In genomic region chr12:32047357-32047828, GRCh38 we compare ENCODE assay signal across 1 cellular context.
TF ChIP-seq lines count a peak whose summit lies in the region.

No MANE protein-coding gene starts in this region.

TF ChIP-seq in K562, 482 proteins besides CTCF, POLR2A, EP300 and RAD21 (continued from another document):
- TF ChIP-seq, protein P1, sequence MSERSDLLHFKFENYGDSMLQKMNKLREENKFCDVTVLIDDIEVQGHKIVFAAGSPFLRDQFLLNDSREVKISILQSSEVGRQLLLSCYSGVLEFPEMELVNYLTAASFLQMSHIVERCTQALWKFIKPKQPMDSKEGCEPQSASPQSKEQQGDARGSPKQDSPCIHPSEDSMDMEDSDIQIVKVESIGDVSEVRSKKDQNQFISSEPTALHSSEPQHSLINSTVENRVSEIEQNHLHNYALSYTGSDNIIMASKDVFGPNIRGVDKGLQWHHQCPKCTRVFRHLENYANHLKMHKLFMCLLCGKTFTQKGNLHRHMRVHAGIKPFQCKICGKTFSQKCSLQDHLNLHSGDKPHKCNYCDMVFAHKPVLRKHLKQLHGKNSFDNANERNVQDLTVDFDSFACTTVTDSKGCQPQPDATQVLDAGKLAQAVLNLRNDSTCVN (CRISPR knock-in tag; IDR thresholded peaks at IDR 0.05) = no peak
- TF ChIP-seq MEF2A (IDR thresholded peaks at IDR 0.05; ENCODE audit: control insufficient read depth, low read depth, low read length) = no peak
- TF ChIP-seq KLF6 (CRISPR knock-in tag; IDR thresholded peaks at IDR 0.05; ENCODE audit: borderline replicate concordance) = no peak
- TF ChIP-seq, protein P2, sequence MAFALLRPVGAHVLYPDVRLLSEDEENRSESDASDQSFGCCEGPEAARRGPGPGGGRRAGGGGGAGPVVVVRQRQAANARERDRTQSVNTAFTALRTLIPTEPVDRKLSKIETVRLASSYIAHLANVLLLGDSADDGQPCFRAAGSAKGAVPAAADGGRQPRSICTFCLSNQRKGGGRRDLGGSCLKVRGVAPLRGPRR (CRISPR knock-in tag; IDR thresholded peaks at IDR 0.05) = no peak
- TF ChIP-seq TAL1 (IDR thresholded peaks at IDR 0.05) = peak; percentile 89
- no peak for TF ChIP-seq ZC3H8 (IDR thresholded peaks at IDR 0.05)
- TF ChIP-seq SMARCA4 (IDR thresholded peaks at IDR 0.05) = peak; percentile 62
- TF ChIP-seq NCOA4 (IDR thresholded peaks at IDR 0.05; ENCODE audit: partially characterized antibody) = no peak
- TF ChIP-seq, protein P3, sequence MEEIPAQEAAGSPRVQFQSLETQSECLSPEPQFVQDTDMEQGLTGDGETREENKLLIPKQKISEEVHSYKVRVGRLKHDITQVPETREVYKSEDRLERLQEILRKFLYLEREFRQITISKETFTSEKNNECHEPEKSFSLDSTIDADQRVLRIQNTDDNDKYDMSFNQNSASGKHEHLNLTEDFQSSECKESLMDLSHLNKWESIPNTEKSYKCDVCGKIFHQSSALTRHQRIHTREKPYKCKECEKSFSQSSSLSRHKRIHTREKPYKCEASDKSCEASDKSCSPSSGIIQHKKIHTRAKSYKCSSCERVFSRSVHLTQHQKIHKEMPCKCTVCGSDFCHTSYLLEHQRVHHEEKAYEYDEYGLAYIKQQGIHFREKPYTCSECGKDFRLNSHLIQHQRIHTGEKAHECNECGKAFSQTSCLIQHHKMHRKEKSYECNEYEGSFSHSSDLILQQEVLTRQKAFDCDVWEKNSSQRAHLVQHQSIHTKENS (CRISPR knock-in tag; IDR thresholded peaks at IDR 0.05) = no peak
- TF ChIP-seq ADNP (tag; IDR thresholded peaks at IDR 0.05) = peak; percentile 94
- no peak for TF ChIP-seq ILK (tag; IDR thresholded peaks at IDR 0.05; ENCODE audit: borderline replicate concordance, low read depth)
- TF ChIP-seq MCM5 (IDR thresholded peaks at IDR 0.05; ENCODE audit: low read depth) = no peak
- TF ChIP-seq, protein P4, sequence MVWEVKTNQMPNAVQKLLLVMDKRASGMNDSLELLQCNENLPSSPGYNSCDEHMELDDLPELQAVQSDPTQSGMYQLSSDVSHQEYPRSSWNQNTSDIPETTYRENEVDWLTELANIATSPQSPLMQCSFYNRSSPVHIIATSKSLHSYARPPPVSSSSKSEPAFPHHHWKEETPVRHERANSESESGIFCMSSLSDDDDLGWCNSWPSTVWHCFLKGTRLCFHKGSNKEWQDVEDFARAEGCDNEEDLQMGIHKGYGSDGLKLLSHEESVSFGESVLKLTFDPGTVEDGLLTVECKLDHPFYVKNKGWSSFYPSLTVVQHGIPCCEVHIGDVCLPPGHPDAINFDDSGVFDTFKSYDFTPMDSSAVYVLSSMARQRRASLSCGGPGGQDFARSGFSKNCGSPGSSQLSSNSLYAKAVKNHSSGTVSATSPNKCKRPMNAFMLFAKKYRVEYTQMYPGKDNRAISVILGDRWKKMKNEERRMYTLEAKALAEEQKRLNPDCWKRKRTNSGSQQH (CRISPR knock-in tag; IDR thresholded peaks at IDR 0.05) = no peak
- no peak for TF ChIP-seq NR2C2 (CRISPR knock-in tag; IDR thresholded peaks at IDR 0.05)
- peak; percentile 32; the same call in 1 of the 2 replicates for TF ChIP-seq NR2C2 (tag; IDR thresholded peaks at IDR 0.05)
- TF ChIP-seq, protein P5, sequence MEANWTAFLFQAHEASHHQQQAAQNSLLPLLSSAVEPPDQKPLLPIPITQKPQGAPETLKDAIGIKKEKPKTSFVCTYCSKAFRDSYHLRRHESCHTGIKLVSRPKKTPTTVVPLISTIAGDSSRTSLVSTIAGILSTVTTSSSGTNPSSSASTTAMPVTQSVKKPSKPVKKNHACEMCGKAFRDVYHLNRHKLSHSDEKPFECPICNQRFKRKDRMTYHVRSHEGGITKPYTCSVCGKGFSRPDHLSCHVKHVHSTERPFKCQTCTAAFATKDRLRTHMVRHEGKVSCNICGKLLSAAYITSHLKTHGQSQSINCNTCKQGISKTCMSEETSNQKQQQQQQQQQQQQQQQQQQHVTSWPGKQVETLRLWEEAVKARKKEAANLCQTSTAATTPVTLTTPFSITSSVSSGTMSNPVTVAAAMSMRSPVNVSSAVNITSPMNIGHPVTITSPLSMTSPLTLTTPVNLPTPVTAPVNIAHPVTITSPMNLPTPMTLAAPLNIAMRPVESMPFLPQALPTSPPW (CRISPR knock-in tag; IDR thresholded peaks at IDR 0.05) = peak; percentile 14; the same call in 1 of the 2 replicates
- TF ChIP-seq RFX7 (CRISPR knock-in tag; IDR thresholded peaks at IDR 0.05) = no peak
- TF ChIP-seq JUND (IDR thresholded peaks at IDR 0.05; ENCODE audit: borderline replicate concordance, low read depth, low read length) = peak; percentile 77; the same call in 1 of the 2 replicates
- peak; percentile 5; the same call in 1 of the 3 replicates for TF ChIP-seq JUND (tag; IDR thresholded peaks at IDR 0.05; ENCODE audit: borderline replicate concordance, low read depth, low read length)
- no peak for TF ChIP-seq NFYB (IDR thresholded peaks at IDR 0.05; ENCODE audit: extremely low read depth, insufficient read length)
- no peak for TF ChIP-seq TAF7 (tag; IDR thresholded peaks at IDR 0.05)
- TF ChIP-seq ZNF384 (IDR thresholded peaks at IDR 0.05; ENCODE audit: low read depth, low read length) = no peak
- TF ChIP-seq MYC (IDR thresholded peaks at IDR 0.05; ENCODE audit: low read depth, low read length) = 0 out of 2 replicates have a peak, but pooled peaks have one; percentile 16
- TF ChIP-seq MYC (CRISPR knock-in tag; IDR thresholded peaks at IDR 0.05; ENCODE audit: borderline replicate concordance, low read depth) = no peak
- peak; percentile 58; the same call in 1 of the 2 replicates for TF ChIP-seq ZBTB7A (IDR thresholded peaks at IDR 0.05; ENCODE audit: borderline replicate concordance, control insufficient read depth, low read depth, low read length)
- TF ChIP-seq MTF1 (CRISPR knock-in tag; IDR thresholded peaks at IDR 0.05; ENCODE audit: borderline replicate concordance) = no peak
- TF ChIP-seq ZNF174 (CRISPR knock-in tag; IDR thresholded peaks at IDR 0.05) = no peak
- no peak for TF ChIP-seq MLX (CRISPR knock-in tag; conservative IDR thresholded peaks at IDR 0.05)
- no peak for TF ChIP-seq ZNF318 (IDR thresholded peaks at IDR 0.05; ENCODE audit: borderline replicate concordance in 1 of 2, low read depth in 1 of 2)
- TF ChIP-seq KDM1A (IDR thresholded peaks at IDR 0.05) = peak; percentile 96
- TF ChIP-seq MAFK (IDR thresholded peaks at IDR 0.05; ENCODE audit: low read length) = no peak
- TF ChIP-seq PTBP1 (IDR thresholded peaks at IDR 0.05; ENCODE audit: low read depth, low read length) = no peak
- no peak for TF ChIP-seq CHD2 (IDR thresholded peaks at IDR 0.05; ENCODE audit: low read depth, low read length)
- no peak for TF ChIP-seq KDM5B (IDR thresholded peaks at IDR 0.05; ENCODE audit: insufficient replicate concordance, low read depth, low read length)
- no peak; the same call in 1 of the 2 replicates for TF ChIP-seq EGR1 (conservative IDR thresholded peaks at IDR 0.05)
- TF ChIP-seq ZNF561 (CRISPR knock-in tag; conservative IDR thresholded peaks at IDR 0.05) = no peak
- TF ChIP-seq SMARCA5 (IDR thresholded peaks at IDR 0.05) = no peak
- no peak; the same call in 1 of the 2 replicates for TF ChIP-seq MECOM (CRISPR knock-in tag; IDR thresholded peaks at IDR 0.05)
- TF ChIP-seq SPI1 (IDR thresholded peaks at IDR 0.05; ENCODE audit: borderline replicate concordance, low read depth, low read length) = peak; percentile 17; the same call in 1 of the 2 replicates
- no peak for TF ChIP-seq ELF1 (tag; IDR thresholded peaks at IDR 0.05)
- TF ChIP-seq C11orf30 (IDR thresholded peaks at IDR 0.05; ENCODE audit: low read depth) = no peak
- no peak for TF ChIP-seq PRPF4 (IDR thresholded peaks at IDR 0.05; ENCODE audit: insufficient read depth, low read depth, low read length, poor library complexity, severe bottlenecking)
- no peak for TF ChIP-seq ZNF436 (CRISPR knock-in tag; IDR thresholded peaks at IDR 0.05)
- TF ChIP-seq SMC3 (conservative IDR thresholded peaks at IDR 0.05; ENCODE audit: insufficient read depth, low read depth, low read length) = no peak
- TF ChIP-seq, protein P6, sequence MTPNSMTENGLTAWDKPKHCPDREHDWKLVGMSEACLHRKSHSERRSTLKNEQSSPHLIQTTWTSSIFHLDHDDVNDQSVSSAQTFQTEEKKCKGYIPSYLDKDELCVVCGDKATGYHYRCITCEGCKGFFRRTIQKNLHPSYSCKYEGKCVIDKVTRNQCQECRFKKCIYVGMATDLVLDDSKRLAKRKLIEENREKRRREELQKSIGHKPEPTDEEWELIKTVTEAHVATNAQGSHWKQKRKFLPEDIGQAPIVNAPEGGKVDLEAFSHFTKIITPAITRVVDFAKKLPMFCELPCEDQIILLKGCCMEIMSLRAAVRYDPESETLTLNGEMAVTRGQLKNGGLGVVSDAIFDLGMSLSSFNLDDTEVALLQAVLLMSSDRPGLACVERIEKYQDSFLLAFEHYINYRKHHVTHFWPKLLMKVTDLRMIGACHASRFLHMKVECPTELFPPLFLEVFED (CRISPR knock-in tag; conservative IDR thresholded peaks at IDR 0.05) = no peak
- TF ChIP-seq CLOCK (CRISPR knock-in tag; IDR thresholded peaks at IDR 0.05; ENCODE audit: borderline replicate concordance) = no peak
- TF ChIP-seq SP2 (IDR thresholded peaks at IDR 0.05; ENCODE audit: extremely low read depth, low read depth, low read length, poor library complexity, severe bottlenecking) = no peak
TF ChIP-seq in K562: peak in this region for 94.
